8 cellular contexts compared by ENCODE assay signal in genomic region chr1:166838766-166839599, GRCh38. TPM values are rescaled to one million over a fixed set of nuclear protein-coding genes. Genes with fewer than 3 reads are reported as not detected.
DNase-seq lines count a peak whose midpoint lies in the region; ATAC-seq and TF ChIP-seq lines count a peak whose summit lies in the region.

Gene POGK, plus strand, starts transcription at chr1:166839475. Its CDS starts 1,482 bp downstream, at chr1:166840957.

- DNase-seq in DMS 273 treated with DMSO at 0.1 percent for 48 hours (lab: John Stamatoyannopoulos, UW) (peak; percentile 77), HuH-7.5 (ENCODE audit: low spot score) (peak; percentile 82), OCI-M1 (lab: John Stamatoyannopoulos, UW) (peak; percentile 95), activated T-cell treated with anti-CD3 and anti-CD28 coated beads for 4 hours (peak; percentile 70), epithelial cell of esophagus (ENCODE audit: low read depth) (peak; percentile 90), mucosa of descending colon (peak; percentile 90 to 95 (median 95))
- peak; percentile 38 to 57 for DNase-seq in stimulated activated CD8-positive, alpha-beta memory T cell treated with anti-CD3 and anti-CD28 coated beads, Interleukin-4, amount 100 ng/mL, for 1 hour (ENCODE audit: low read depth in 2 of 2, low spot score in 1 of 2)

- peaks cover 5% of the 10 kb centered on the region for H3K36me3 ChIP-seq in mucosa of descending colon (ENCODE audit: low read depth)

- intact Hi-C loops in mucosa of descending colon (cut with DNase I, micrococcal nuclease) = no loop called here

- H3K4me3 ChIP-seq in epithelial cell of esophagus (ENCODE audit: low read length) = peak within 1 kb of the TSS; percentile 72
- H3K4me3 ChIP-seq in mucosa of descending colon = peak within 1 kb of the TSS; percentile 38

- ATAC-seq in GM21528 (IDR thresholded peaks at IDR 0.05; ENCODE audit: low FRiP score, unreplicated experiment) = peak; percentile 96
- ATAC-seq in mucosa of descending colon = peak; percentile 94

- TF ChIP-seq CTCF in epithelial cell of esophagus (IDR thresholded peaks at IDR 0.05; ENCODE audit: insufficient read depth, low read depth, low read length, missing control alignments) (no peak), mucosa of descending colon (IDR thresholded peaks at IDR 0.05) (no peak)

- H3K4me1 ChIP-seq in mucosa of descending colon (ENCODE audit: low read depth) = peaks cover 34% of the 10 kb centered on the region

- H3K9me3 ChIP-seq in mucosa of descending colon = no peaks in the 10 kb centered on the region

RNA-seq across cellular contexts. Expression of gene POGK, which starts in this region (rescaled TPM):
- total RNA-seq in mucosa of descending colon = 10 to 100 TPM; 22.7 to 38.7 (median 30.1) TPM

Comparison
In these comparisons a context has a peak if more than half of its experiments do, and no peak if none do; other contexts are left out.
1. Peak in every context shown above with its lines: DNase-seq, ATAC-seq and H3K4me3 ChIP-seq.